ENCODE assay signal across 26 cellular contexts in genomic region chr2:132692816-132693215, GRCh38. TPM values are rescaled to one million over a fixed set of nuclear protein-coding genes. Genes with fewer than 3 reads are reported as not detected.
"Had no signal": no experiment of that assay in that cellular context is flagged by ENCODE, and none has a peak within 500 bp of the region (broad histone marks: within the 10 kb centered on the region; RNA-seq: fewer than 3 reads in every experiment).

No MANE protein-coding gene starts in this region.

- H3K9me3 ChIP-seq: adrenal gland, gastroesophageal sphincter, lower lobe of right lung, right lobe of liver, transverse colon had no signal

- H3K27ac ChIP-seq: adrenal gland, epithelial cell of prostate, gastroesophageal sphincter, lower lobe of right lung, right lobe of liver, transverse colon had no signal

- H3K4me1 ChIP-seq: adrenal gland, gastroesophageal sphincter, lower lobe of right lung, right lobe of liver, transverse colon had no signal

- H3K4me2 ChIP-seq: smooth muscle cell had no signal

- H3K4me3 ChIP-seq: adrenal gland, gastroesophageal sphincter, lower lobe of right lung, right lobe of liver, smooth muscle cell, transverse colon had no signal

- H3K36me3 ChIP-seq: adrenal gland, gastroesophageal sphincter, lower lobe of right lung, right lobe of liver, transverse colon had no signal

- DNase-seq: activated B cell treated with CpG ODN at 0.5 μM for 24 hours; activated CD4-positive, alpha-beta T cell treated with anti-CD3 and anti-CD28 coated beads for 36 hours; activated CD4-positive, alpha-beta T cell treated with anti-CD3 and anti-CD28 coated beads, Interleukin-2, amount 50 U/mL, for 4 hours; activated CD8-positive, alpha-beta memory T cell treated with anti-CD3 and anti-CD28 coated beads for 24 hours; activated CD8-positive, alpha-beta memory T cell treated with anti-CD3 and anti-CD28 coated beads, Interleukin-2, amount 50 U/mL, for 4 hours; activated T-cell treated with anti-CD3 and anti-CD28 coated beads, Interleukin-2, amount 50 U/mL, for 24 hours; adrenal gland; cortex of kidney; head of caudate nucleus; lower lobe of right lung; mesendoderm; naive B cell; nucleus accumbens; posterior cingulate gyrus; right lobe of liver; stimulated activated CD4-positive, alpha-beta T cell treated with anti-CD3 and anti-CD28 coated beads, Interleukin-15, amount 100 ng/mL, for 24 hours; stimulated activated CD4-positive, alpha-beta T cell treated with anti-CD3 and anti-CD28 coated beads, Interleukin-2, amount 100 ng/mL, for 48 hours; stimulated activated CD8-positive, alpha-beta memory T cell treated with anti-CD3 and anti-CD28 coated beads, Interleukin-4, amount 100 ng/mL, for 48 hours; stimulated activated naive B cell treated with anti-CD40 and anti-IgM and Interleukin-4, amounts not matched to agents 10 μg/mL and 1 μg/mL and 100 μg/mL, for 72 hours; T-helper 17 cell; transverse colon had no signal

- H3K27me3 ChIP-seq: adrenal gland, gastroesophageal sphincter, right lobe of liver, transverse colon had no signal

RNA-seq across cellular contexts. Expression of gene LYPD1, which starts 22.8 kb away (rescaled TPM):
- total RNA-seq: activated B cell treated with CpG ODN at 0.5 μM for 24 hours; activated CD4-positive, alpha-beta T cell treated with anti-CD3 and anti-CD28 coated beads for 36 hours; activated naive CD4-positive, alpha-beta T cell treated with anti-CD3 and anti-CD28 coated beads, Interleukin-2, amount 50 U/mL, for 72 hours; activated T-helper 17 cell treated with anti-CD3 and anti-CD28 coated beads, Interleukin-2, amount 50 U/mL, for 72 hours; T-helper 17 cell had no signal
